2 cellular contexts compared by ENCODE assay signal in the genomic region with DNA sequence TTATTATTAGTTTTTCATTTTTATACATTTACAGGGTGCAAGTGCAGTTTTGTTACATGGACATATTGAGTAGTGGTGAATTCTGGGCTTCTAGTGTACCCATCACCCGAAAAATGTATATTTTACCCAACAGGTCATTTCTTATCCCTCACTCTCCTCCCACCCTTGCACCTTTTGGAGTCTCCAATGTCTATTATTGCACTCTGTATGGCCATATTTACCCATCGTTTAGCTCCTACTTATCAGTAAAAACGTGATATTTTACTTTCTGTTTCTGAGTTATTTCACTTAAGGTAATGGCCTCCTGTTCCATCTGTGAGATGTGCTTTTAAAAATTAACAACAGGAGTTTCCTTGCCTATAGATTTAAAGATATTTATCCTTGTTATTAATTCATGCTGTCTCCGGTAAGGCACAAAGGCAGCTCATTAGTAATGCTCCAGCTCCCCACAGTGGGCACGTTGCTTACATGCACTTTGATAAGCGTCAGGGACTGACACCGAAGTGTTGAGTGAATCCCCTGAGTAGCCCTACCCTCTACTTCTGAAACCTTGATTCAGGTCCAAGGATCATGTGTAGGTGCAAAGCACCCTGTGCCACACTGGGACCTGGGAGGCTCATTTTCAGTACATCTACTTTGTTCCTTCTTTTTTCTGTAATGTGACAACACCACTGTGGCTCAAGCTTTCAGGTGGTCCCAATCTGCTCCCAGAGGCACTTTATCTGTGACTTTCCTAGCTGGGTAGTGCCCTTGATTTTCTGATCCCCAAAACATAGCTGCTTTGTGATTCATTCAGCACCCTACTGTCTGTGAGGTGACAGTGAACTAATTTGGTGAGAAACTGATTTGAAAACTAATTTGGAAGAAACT.
A peak's percentile ranks its signal among the peaks of the same experiment; 100 is the strongest.
TF ChIP-seq lines count a peak whose summit lies in the region.

No MANE protein-coding gene starts in this region.

TF ChIP-seq in Ishikawa, 13 proteins besides CTCF, POLR2A, EP300 and RAD21:
- no peak for TF ChIP-seq TEAD4 (IDR thresholded peaks at IDR 0.05)
- TF ChIP-seq FOXM1 (IDR thresholded peaks at IDR 0.05; ENCODE audit: borderline replicate concordance, low read depth), result no peak
- TF ChIP-seq REST (IDR thresholded peaks at IDR 0.05; ENCODE audit: low read depth), result no peak
- TF ChIP-seq ZBTB7A (IDR thresholded peaks at IDR 0.05; ENCODE audit: low read depth), result no peak
- no peak for TF ChIP-seq NFIC (IDR thresholded peaks at IDR 0.05)
- no peak for TF ChIP-seq USF1 (IDR thresholded peaks at IDR 0.05)
- no peak for TF ChIP-seq CREB1 (IDR thresholded peaks at IDR 0.05; ENCODE audit: low read depth)
- TF ChIP-seq TAF1 (IDR thresholded peaks at IDR 0.05; ENCODE audit: low read depth), result no peak
- no peak for TF ChIP-seq MAX (IDR thresholded peaks at IDR 0.05)
TF ChIP-seq in Ishikawa: peak in this region for 0.

TF ChIP-seq in HepG2, 621 proteins besides CTCF, POLR2A, EP300 and RAD21:
- TF ChIP-seq CHD4 (IDR thresholded peaks at IDR 0.05; ENCODE audit: borderline replicate concordance, low read length) (no peak), SMC3 (IDR thresholded peaks at IDR 0.05; ENCODE audit: low read length) (peak; percentile 62; the same call in 1 of the 2 replicates), STAG1 (CRISPR knock-in tag; IDR thresholded peaks at IDR 0.05) (peak; percentile 90)
- TF ChIP-seq, protein P1, sequence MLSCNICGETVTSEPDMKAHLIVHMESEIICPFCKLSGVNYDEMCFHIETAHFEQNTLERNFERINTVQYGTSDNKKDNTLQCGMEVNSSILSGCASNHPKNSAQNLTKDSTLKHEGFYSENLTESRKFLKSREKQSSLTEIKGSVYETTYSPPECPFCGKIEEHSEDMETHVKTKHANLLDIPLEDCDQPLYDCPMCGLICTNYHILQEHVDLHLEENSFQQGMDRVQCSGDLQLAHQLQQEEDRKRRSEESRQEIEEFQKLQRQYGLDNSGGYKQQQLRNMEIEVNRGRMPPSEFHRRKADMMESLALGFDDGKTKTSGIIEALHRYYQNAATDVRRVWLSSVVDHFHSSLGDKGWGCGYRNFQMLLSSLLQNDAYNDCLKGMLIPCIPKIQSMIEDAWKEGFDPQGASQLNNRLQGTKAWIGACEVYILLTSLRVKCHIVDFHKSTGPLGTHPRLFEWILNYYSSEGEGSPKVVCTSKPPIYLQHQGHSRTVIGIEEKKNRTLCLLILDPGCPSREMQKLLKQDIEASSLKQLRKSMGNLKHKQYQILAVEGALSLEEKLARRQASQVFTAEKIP (CRISPR knock-in tag; IDR thresholded peaks at IDR 0.05; ENCODE audit: borderline replicate concordance), result no peak
